In genomic region chr2:10284108-10284870, GRCh38 we compare ENCODE assay signal across 1 cellular context.
TF ChIP-seq lines count a peak whose summit lies in the region.

No MANE protein-coding gene starts in this region.

TF ChIP-seq in H1, 55 proteins besides CTCF, POLR2A, EP300 and RAD21:
- TF ChIP-seq EGR1 (IDR thresholded peaks at IDR 0.05; ENCODE audit: borderline replicate concordance, low read depth, low read length) = no peak
- no peak for TF ChIP-seq FOSL1 (IDR thresholded peaks at IDR 0.05; ENCODE audit: insufficient read depth, low read depth, low read length)
